13 cellular contexts compared by ENCODE assay signal in genomic region chr10:26733750-26734568, GRCh38. TPM values are rescaled to one million over a fixed set of nuclear protein-coding genes. Genes with fewer than 3 reads are reported as not detected.
A peak's percentile ranks its signal among the peaks of the same experiment; 100 is the strongest.
DNase-seq lines count a peak whose midpoint lies in the region; ATAC-seq and FAIRE-seq lines count a peak whose summit lies in the region.
"Had no signal": no experiment of that assay in that cellular context is flagged by ENCODE, and none has a peak within 500 bp of the region (broad histone marks: within the 10 kb centered on the region; RNA-seq: fewer than 3 reads in every experiment).

No MANE protein-coding gene starts in this region.

- WGBS in small intestine, 3 donors = 27 to 67% (median 46%) methylated on average over 14 of the region's 14 CpGs

- peaks cover 3 to 10% of the 10 kb centered on the region in 2 donors for H3K36me3 ChIP-seq in small intestine (ENCODE audit: control insufficient read depth in 2 of 2, insufficient read depth in 2 of 2, low read length in 2 of 2)

- H3K4me1 ChIP-seq in small intestine (ENCODE audit: control insufficient read depth in 2 of 2, insufficient read depth in 1 of 2, low read depth in 1 of 2, low read length in 1 of 2) = no peaks in the 10 kb centered on the region
- H3K4me1 ChIP-seq: parathyroid adenoma had no signal

- H3K27me3 ChIP-seq in layer of hippocampus (ENCODE audit: control insufficient read depth, insufficient read depth, low read length) (no peaks in the 10 kb centered on the region), small intestine (ENCODE audit: control insufficient read depth in 2 of 2, insufficient read depth in 2 of 2, low read length in 2 of 2) (no peaks in the 10 kb centered on the region)

- peak overlapping the region; percentile 79 for H3K27ac ChIP-seq in layer of hippocampus (ENCODE audit: low read depth, low read length)
- H3K27ac ChIP-seq in small intestine (ENCODE audit: low read depth in 1 of 2, low read length in 1 of 2) = peak overlapping the region; percentile 21 to 49
- H3K27ac ChIP-seq: parathyroid adenoma had no signal

- FAIRE-seq in small intestine (lab: Jason Lieb, UNC) = no peak

- DNase-seq in HuH-7 (ENCODE audit: low spot score) (peak; percentile 74), anterior cingulate cortex (lab: John Stamatoyannopoulos, UW) (peak in 40 of 58 donors; percentile 9 to 73 (median 45)), small intestine (peak; percentile 93), kidney glomerular epithelial cell (lab: John Stamatoyannopoulos, UW) (no peak), GM19240 (ENCODE audit: insufficient read length, low spot score) (no peak)
- DNase-seq: activated CD4-positive, CD25-positive, alpha-beta regulatory T cell treated with anti-CD3 and anti-CD28 coated beads, Interleukin-2, amount 50 U/mL, for 72 hours; activated gamma-delta T cell; dermis blood vessel endothelial cell; NCI-H1930 had no signal

- H3K4me3 ChIP-seq in small intestine (ENCODE audit: low read depth in 1 of 2, low read length in 2 of 2) = no peak overlapping the region

- no peaks in the 10 kb centered on the region for H3K9me3 ChIP-seq in small intestine (ENCODE audit: control insufficient read depth, low read depth)

- no peak for ATAC-seq in HG02759 (IDR thresholded peaks at IDR 0.05; ENCODE audit: unreplicated experiment)
- ATAC-seq: Right ventricle myocardium inferior had no signal

RNA-seq across cellular contexts. Expression of gene PDSS1, which starts 36.5 kb away (rescaled TPM):
- 10 to 100 TPM; 42.0 to 62.8 (median 48.6) TPM for polyA plus RNA-seq in small intestine

Comparison
In these comparisons a context has a peak if more than half of its experiments do, and no peak if none do; other contexts are left out.
1. DNase-seq: peak in HuH-7 (single experiment), anterior cingulate cortex (40 of 58) and small intestine (single experiment); none in kidney glomerular epithelial cell (single experiment) and GM19240 (single experiment).